Comparison of ENCODE assay signal across 2 cellular contexts in the genomic region with DNA sequence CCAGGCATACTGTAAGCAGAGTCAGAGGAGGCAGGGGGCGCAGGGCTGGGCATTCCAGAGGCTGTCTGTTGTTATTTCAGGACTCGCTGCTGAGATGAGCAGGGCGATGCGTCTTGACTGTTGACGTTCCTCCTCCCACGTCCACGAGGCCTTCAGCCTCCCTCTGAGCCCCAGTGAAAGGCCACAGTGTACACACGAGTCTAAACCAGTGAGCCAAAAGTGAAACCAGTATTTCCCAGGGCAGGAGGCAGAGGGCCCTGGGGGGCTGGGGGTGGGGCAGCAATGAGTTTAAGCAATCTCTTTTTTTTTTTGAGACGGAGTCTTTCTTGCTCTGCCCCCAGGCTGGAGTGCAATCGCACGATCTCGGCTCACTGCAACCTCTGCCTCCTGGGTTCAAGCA.
TF ChIP-seq lines count a peak whose summit lies in the region.

No MANE protein-coding gene starts in this region.

TF ChIP-seq in H1, 55 proteins besides CTCF, POLR2A, EP300 and RAD21:
- TF ChIP-seq, protein P1, sequence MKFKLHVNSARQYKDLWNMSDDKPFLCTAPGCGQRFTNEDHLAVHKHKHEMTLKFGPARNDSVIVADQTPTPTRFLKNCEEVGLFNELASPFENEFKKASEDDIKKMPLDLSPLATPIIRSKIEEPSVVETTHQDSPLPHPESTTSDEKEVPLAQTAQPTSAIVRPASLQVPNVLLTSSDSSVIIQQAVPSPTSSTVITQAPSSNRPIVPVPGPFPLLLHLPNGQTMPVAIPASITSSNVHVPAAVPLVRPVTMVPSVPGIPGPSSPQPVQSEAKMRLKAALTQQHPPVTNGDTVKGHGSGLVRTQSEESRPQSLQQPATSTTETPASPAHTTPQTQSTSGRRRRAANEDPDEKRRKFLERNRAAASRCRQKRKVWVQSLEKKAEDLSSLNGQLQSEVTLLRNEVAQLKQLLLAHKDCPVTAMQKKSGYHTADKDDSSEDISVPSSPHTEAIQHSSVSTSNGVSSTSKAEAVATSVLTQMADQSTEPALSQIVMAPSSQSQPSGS (IDR thresholded peaks at IDR 0.05; ENCODE audit: low read length), result no peak

TF ChIP-seq in HepG2, 621 proteins besides CTCF, POLR2A, EP300 and RAD21:
- no peak for TF ChIP-seq NR2F1 (CRISPR knock-in tag; IDR thresholded peaks at IDR 0.05)
- TF ChIP-seq ZSCAN29 (CRISPR knock-in tag; conservative IDR thresholded peaks at IDR 0.05), result no peak
- TF ChIP-seq, protein P2, sequence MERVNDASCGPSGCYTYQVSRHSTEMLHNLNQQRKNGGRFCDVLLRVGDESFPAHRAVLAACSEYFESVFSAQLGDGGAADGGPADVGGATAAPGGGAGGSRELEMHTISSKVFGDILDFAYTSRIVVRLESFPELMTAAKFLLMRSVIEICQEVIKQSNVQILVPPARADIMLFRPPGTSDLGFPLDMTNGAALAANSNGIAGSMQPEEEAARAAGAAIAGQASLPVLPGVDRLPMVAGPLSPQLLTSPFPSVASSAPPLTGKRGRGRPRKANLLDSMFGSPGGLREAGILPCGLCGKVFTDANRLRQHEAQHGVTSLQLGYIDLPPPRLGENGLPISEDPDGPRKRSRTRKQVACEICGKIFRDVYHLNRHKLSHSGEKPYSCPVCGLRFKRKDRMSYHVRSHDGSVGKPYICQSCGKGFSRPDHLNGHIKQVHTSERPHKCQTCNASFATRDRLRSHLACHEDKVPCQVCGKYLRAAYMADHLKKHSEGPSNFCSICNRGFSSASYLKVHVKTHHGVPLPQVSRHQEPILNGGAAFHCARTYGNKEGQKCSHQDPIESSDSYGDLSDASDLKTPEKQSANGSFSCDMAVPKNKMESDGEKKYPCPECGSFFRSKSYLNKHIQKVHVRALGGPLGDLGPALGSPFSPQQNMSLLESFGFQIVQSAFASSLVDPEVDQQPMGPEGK (CRISPR knock-in tag; IDR thresholded peaks at IDR 0.05), result peak; percentile 43; the same call in 1 of the 2 replicates
- 0 out of 2 replicates have a peak, but pooled peaks have one; percentile 29 for TF ChIP-seq ZNF12 (CRISPR knock-in tag; IDR thresholded peaks at IDR 0.05)
